ENCODE assay signal across 8 cellular contexts in genomic region chr5:103582364-103582763, GRCh38. TPM values are rescaled to one million over a fixed set of nuclear protein-coding genes. Genes with fewer than 3 reads are reported as not detected.
DNase-seq lines count a peak whose midpoint lies in the region; ATAC-seq, FAIRE-seq and TF ChIP-seq lines count a peak whose summit lies in the region.

No MANE protein-coding gene starts in this region.

- no peak overlapping the region for H3K4me2 ChIP-seq in Loucy (ENCODE audit: low read depth, low read length, poor library complexity, severe bottlenecking)

- POLR2A ChIA-PET in RWPE1 (lab: Yijun Ruan, JAX; ENCODE audit: low non-redundant PET) = no interaction called here

- DNase-seq in A172 (ENCODE audit: low spot score) (peak; percentile 73), GM12864 (ENCODE audit: low read depth) (no peak), RWPE1 (ENCODE audit: low spot score) (no peak), fibroblast of the conjunctiva (ENCODE audit: low read depth) (peak; percentile 53), small intestine (peak; percentile 51), GM12891 (ENCODE audit: insufficient read length, low spot score) (no peak)

- peak; percentile 34 for TF ChIP-seq CTCF in GM12864 (IDR thresholded peaks at IDR 0.05; ENCODE audit: low read depth, low read length, missing control alignments)
- peak; percentile 53 for TF ChIP-seq CTCF in Loucy (conservative IDR thresholded peaks at IDR 0.05; ENCODE audit: low read length)
- TF ChIP-seq CTCF in RWPE1 (conservative IDR thresholded peaks at IDR 0.05; ENCODE audit: low read depth) = peak; percentile 42

- H3K9ac ChIP-seq in Loucy (ENCODE audit: low read depth, low read length, poor library complexity, severe bottlenecking) = no peak overlapping the region

- H3K9me3 ChIP-seq in Loucy (ENCODE audit: insufficient read depth, low read depth, low read length) (no peaks in the 10 kb centered on the region), small intestine (ENCODE audit: control insufficient read depth, low read depth) (no peaks in the 10 kb centered on the region)

- no peaks in the 10 kb centered on the region for H3K36me3 ChIP-seq in Loucy (ENCODE audit: insufficient read depth, low read length)
- no peaks in the 10 kb centered on the region for H3K36me3 ChIP-seq in small intestine (ENCODE audit: control insufficient read depth in 2 of 2, insufficient read depth in 2 of 2, low read length in 2 of 2)

- H3K79me2 ChIP-seq in Loucy (ENCODE audit: insufficient read depth, low read length) = no peaks in the 10 kb centered on the region

- FAIRE-seq in small intestine (lab: Jason Lieb, UNC) = no peak
- FAIRE-seq in GM12891 (lab: Jason Lieb, UNC) = no peak

- H2AFZ ChIP-seq in Loucy (ENCODE audit: low read length) = no peak overlapping the region

- no peaks in the 10 kb centered on the region for H3F3A ChIP-seq in Loucy (ENCODE audit: low read depth)

- no peak for TF ChIP-seq POLR2A in GM12891 (IDR thresholded peaks at IDR 0.05; ENCODE audit: low read depth, low read length)

- no peaks in the 10 kb centered on the region for H3K4me1 ChIP-seq in Loucy (ENCODE audit: insufficient read depth, low read length, poor library complexity, severe bottlenecking)
- H3K4me1 ChIP-seq in small intestine (ENCODE audit: control insufficient read depth in 2 of 2, insufficient read depth in 1 of 2, low read depth in 1 of 2, low read length in 1 of 2) = no peaks in the 10 kb centered on the region

- H3K27me3 ChIP-seq in Loucy (ENCODE audit: insufficient read depth, low read length, poor library complexity, severe bottlenecking) (no peaks in the 10 kb centered on the region), small intestine (ENCODE audit: control insufficient read depth in 2 of 2, insufficient read depth in 2 of 2, low read length in 2 of 2) (no peaks in the 10 kb centered on the region)

- H3K27ac ChIP-seq in RWPE1 (no peak overlapping the region), small intestine (ENCODE audit: low read depth in 1 of 2, low read length in 1 of 2) (no peak overlapping the region)

- no peaks in the 10 kb centered on the region for H3K9me2 ChIP-seq in Loucy (replicated peaks; ENCODE audit: low read depth, low read length)

- no peak for ATAC-seq in HG03025 (IDR thresholded peaks at IDR 0.05; ENCODE audit: low FRiP score, unreplicated experiment)

- H3K4me3 ChIP-seq in GM12864 (ENCODE audit: low read depth, low read length) (no peak overlapping the region), Loucy (ENCODE audit: low read length, poor library complexity, severe bottlenecking) (no peak overlapping the region), small intestine (ENCODE audit: low read depth in 1 of 2, low read length in 2 of 2) (no peak overlapping the region)

- 12 to 22% (median 18%) methylated on average over 2 of the region's 2 CpGs for WGBS in small intestine, 3 donors

- CTCF ChIA-PET in RWPE1 (lab: Yijun Ruan, JAX) = interaction anchor here (0.5 to 1.0 kb wide), 4 partner anchors 107 to 1397 kb away, joined by 3 to 5 read pairs (median 4); no protein-coding TSS in a partner anchor

- no peaks in the 10 kb centered on the region for H4K20me1 ChIP-seq in Loucy (ENCODE audit: insufficient read depth, low read length, poor library complexity, severe bottlenecking)

TF ChIP-seq in GM12891, 5 proteins besides CTCF, POLR2A, EP300 and RAD21:
- TF ChIP-seq SPI1 (IDR thresholded peaks at IDR 0.05; ENCODE audit: low read depth, low read length) = no peak
- TF ChIP-seq POLR2AphosphoS5 (IDR thresholded peaks at IDR 0.05; ENCODE audit: low read depth, low read length) = no peak
- TF ChIP-seq POU2F2 (IDR thresholded peaks at IDR 0.05; ENCODE audit: low read depth, low read length) = no peak
- no peak for TF ChIP-seq PAX5 (IDR thresholded peaks at IDR 0.05; ENCODE audit: insufficient read depth, low read length, severe bottlenecking)
- TF ChIP-seq TAF1 (IDR thresholded peaks at IDR 0.05; ENCODE audit: low read depth, low read length) = no peak

RNA-seq across cellular contexts. Expression of gene NUDT12, which starts 19.8 kb away (rescaled TPM):
- total RNA-seq in A172 (2014; rRNA removed; shearing (Covaris generic)) = 18.5 and 27.8 TPM in 2 replicates
- polyA plus RNA-seq in small intestine = 10 to 100 TPM; 10.6 to 14.9 (median 13.9) TPM
- 3.3 TPM for polyA plus RNA-seq in GM12891 (2012; ENCODE audit: low read depth, missing spikeins)

Comparison
In these comparisons a context has a peak if more than half of its experiments do, and no peak if none do; other contexts are left out.
1. DNase-seq: peak in A172 (single experiment), fibroblast of the conjunctiva (single experiment) and small intestine (single experiment); none in GM12864 (single experiment), RWPE1 (single experiment) and GM12891 (single experiment).
2. Peak in every context shown above with its lines, with median percentiles within 50 percentile points of each other: CTCF ChIP-seq.